12 cellular contexts compared by ENCODE assay signal in genomic region chr4:122814426-122814825, GRCh38. TPM values are rescaled to one million over a fixed set of nuclear protein-coding genes. Genes with fewer than 3 reads are reported as not detected.
DNase-seq lines count a peak whose midpoint lies in the region; ATAC-seq and TF ChIP-seq lines count a peak whose summit lies in the region.
"Had no signal": no experiment of that assay in that cellular context is flagged by ENCODE, and none has a peak within 500 bp of the region (broad histone marks: within the 10 kb centered on the region; RNA-seq: fewer than 3 reads in every experiment).

No MANE protein-coding gene starts in this region.

- TF ChIP-seq CTCF in MCF 10A (IDR thresholded peaks at IDR 0.05; ENCODE audit: unreplicated experiment) = no peak

- H3K27ac Mint-ChIP-seq in MCF 10A (ENCODE audit: low read depth, unreplicated experiment) = no peak overlapping the region
- H3K27ac Mint-ChIP-seq: CD4-positive, alpha-beta T cell; naive B cell had no signal

- DNase-seq in MCF 10A (ENCODE audit: unreplicated experiment) = no peak
- no peak for DNase-seq in stimulated activated CD4-positive, alpha-beta T cell treated with anti-CD3 and anti-CD28 coated beads, Interleukin-4, amount 100 ng/mL, for 1 hour
- no peak for DNase-seq in GM19240 (ENCODE audit: insufficient read length, low spot score)
- DNase-seq in activated CD4-positive, CD25-positive, alpha-beta regulatory T cell (lab: John Stamatoyannopoulos, UW) = no peak
- DNase-seq: CD4-positive, alpha-beta T cell; naive B cell; NCI-H187 treated with DMSO at 0.1 percent for 48 hours had no signal

- H3K4me3 Mint-ChIP-seq in MCF 10A (ENCODE audit: unreplicated experiment) = no peak overlapping the region
- H3K4me3 Mint-ChIP-seq: CD4-positive, alpha-beta T cell; central memory CD8-positive, alpha-beta T cell; naive B cell had no signal

- no peaks in the 10 kb centered on the region for H3K27me3 Mint-ChIP-seq in MCF 10A (ENCODE audit: insufficient read depth, unreplicated experiment)
- H3K27me3 Mint-ChIP-seq: CD4-positive, alpha-beta T cell; central memory CD8-positive, alpha-beta T cell had no signal

- H3K9me3 Mint-ChIP-seq in MCF 10A (ENCODE audit: unreplicated experiment) = no peaks in the 10 kb centered on the region
- H3K9me3 Mint-ChIP-seq: CD4-positive, alpha-beta T cell; central memory CD8-positive, alpha-beta T cell had no signal

- no peaks in the 10 kb centered on the region for H3K4me1 Mint-ChIP-seq in MCF 10A (ENCODE audit: insufficient read depth, unreplicated experiment)
- H3K4me1 Mint-ChIP-seq: central memory CD8-positive, alpha-beta T cell; naive B cell had no signal

- BruUV-seq in MCF 10A (replicated peaks; lab: Mats Ljungman, UMichigan) = no TSS peak

- H3K36me3 Mint-ChIP-seq in MCF 10A (ENCODE audit: insufficient read depth, unreplicated experiment) = no peaks in the 10 kb centered on the region
- H3K36me3 Mint-ChIP-seq: naive B cell had no signal

- intact Hi-C loops in MCF 10A (cut with micrococcal nuclease) = no loop called here

- peak; percentile 100 for ATAC-seq in GM18519 (IDR thresholded peaks at IDR 0.05; ENCODE audit: low FRiP score, unreplicated experiment)
- ATAC-seq in GM19468 (IDR thresholded peaks at IDR 0.05; ENCODE audit: extremely low read depth, unreplicated experiment) = peak; percentile 94
- peak; percentile 56 for ATAC-seq in HG02970 (IDR thresholded peaks at IDR 0.05; ENCODE audit: low FRiP score, unreplicated experiment)
- ATAC-seq in HG03575 (IDR thresholded peaks at IDR 0.05; ENCODE audit: extremely low read depth, insufficient number of reproducible peaks, low FRiP score, unreplicated experiment) = peak; percentile 99

- POLR2A ChIA-PET in MCF 10A (lab: Yijun Ruan, JAX) = interaction anchor here (0.7 to 1.7 kb wide), 4 partner anchors 9 to 31 kb away, joined by 3 to 5 read pairs (median 3); no protein-coding TSS in a partner anchor

- CTCF ChIA-PET in MCF 10A (lab: Yijun Ruan, JAX) = no interaction called here

RNA-seq across cellular contexts. Expression of gene FGF2, which starts 12.2 kb away (rescaled TPM):
- 132 and 134 TPM in 2 replicates for total RNA-seq in MCF 10A (2022)
- total RNA-seq: CD4-positive, alpha-beta T cell had no signal
